Comparison of ENCODE assay signal across 8 cellular contexts in the genomic region with DNA sequence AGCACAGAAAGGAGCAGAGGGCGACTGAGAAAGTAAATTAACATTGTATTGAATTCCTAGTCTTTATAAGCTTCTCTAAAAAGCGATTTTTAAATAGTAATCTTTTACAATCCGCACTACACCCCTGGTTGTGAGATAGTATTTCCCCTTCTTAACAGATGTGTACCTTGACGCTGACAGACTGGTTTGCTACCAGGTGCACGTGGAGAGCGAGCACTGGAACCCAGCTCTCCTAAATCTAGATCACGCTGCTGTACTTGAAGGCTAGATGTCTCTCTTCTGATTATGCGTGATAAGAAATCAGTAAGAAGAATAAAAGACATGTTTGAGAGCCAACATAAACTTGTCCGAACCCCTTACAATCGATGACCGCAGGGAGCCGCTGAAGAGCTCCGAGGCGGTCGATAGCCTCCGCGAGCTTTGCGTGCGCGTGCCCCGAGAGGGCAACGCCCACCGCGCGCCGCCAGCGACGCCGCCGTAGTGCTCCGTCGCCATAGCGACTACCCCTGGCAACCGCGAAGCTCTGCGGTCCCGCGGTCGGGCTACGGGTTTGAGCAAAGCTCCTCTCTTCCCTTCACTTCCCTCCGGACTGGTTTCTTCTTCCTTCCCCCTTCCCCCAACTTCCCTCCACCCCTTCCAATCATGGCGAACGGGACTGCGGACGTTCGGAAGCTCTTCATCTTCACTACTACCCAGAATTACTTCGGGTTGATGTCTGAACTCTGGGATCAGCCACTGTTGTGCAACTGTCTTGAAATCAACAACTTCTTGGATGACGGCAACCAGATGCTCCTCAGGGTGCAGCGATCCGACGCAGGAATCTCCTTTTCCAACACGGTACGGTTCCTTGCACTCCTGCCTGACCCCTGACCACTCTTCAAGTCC. TPM values are rescaled to one million over a fixed set of nuclear protein-coding genes. Genes with fewer than 3 reads are reported as not detected.
DNase-seq lines count a peak whose midpoint lies in the region; ATAC-seq, FAIRE-seq and TF ChIP-seq lines count a peak whose summit lies in the region.

A gene with protein sequence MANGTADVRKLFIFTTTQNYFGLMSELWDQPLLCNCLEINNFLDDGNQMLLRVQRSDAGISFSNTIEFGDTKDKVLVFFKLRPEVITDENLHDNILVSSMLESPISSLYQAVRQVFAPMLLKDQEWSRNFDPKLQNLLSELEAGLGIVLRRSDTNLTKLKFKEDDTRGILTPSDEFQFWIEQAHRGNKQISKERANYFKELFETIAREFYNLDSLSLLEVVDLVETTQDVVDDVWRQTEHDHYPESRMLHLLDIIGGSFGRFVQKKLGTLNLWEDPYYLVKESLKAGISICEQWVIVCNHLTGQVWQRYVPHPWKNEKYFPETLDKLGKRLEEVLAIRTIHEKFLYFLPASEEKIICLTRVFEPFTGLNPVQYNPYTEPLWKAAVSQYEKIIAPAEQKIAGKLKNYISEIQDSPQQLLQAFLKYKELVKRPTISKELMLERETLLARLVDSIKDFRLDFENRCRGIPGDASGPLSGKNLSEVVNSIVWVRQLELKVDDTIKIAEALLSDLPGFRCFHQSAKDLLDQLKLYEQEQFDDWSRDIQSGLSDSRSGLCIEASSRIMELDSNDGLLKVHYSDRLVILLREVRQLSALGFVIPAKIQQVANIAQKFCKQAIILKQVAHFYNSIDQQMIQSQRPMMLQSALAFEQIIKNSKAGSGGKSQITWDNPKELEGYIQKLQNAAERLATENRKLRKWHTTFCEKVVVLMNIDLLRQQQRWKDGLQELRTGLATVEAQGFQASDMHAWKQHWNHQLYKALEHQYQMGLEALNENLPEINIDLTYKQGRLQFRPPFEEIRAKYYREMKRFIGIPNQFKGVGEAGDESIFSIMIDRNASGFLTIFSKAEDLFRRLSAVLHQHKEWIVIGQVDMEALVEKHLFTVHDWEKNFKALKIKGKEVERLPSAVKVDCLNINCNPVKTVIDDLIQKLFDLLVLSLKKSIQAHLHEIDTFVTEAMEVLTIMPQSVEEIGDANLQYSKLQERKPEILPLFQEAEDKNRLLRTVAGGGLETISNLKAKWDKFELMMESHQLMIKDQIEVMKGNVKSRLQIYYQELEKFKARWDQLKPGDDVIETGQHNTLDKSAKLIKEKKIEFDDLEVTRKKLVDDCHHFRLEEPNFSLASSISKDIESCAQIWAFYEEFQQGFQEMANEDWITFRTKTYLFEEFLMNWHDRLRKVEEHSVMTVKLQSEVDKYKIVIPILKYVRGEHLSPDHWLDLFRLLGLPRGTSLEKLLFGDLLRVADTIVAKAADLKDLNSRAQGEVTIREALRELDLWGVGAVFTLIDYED (N-terminal part only) (plus strand): TSS at position 494 of the 885 bp plus-strand sequence. CDS start 149 bp downstream, at position 643.

- H3K36me3 ChIP-seq in HepG2 (replicated peaks in 1 of 2; ENCODE audit: control insufficient read depth in 1 of 2, insufficient read depth in 2 of 2, low read length in 2 of 2): no peaks in the 10 kb centered on the region

- no TSS peak for BruUV-seq in HepG2 (replicated peaks; lab: Mats Ljungman, UMichigan)

- intact Hi-C loops in HepG2 (cut with micrococcal nuclease; ENCODE audit: unreplicated experiment): loop anchor here (1.0 to 5.0 kb wide), 2 partner anchors 17 to 493 kb away; a partner anchor contains a TSS

- DNase-seq in Ammon's horn (ENCODE audit: low spot score) (peak; percentile 93), NCI-H510A treated with DMSO at 0.1 percent for 48 hours (lab: John Stamatoyannopoulos, UW) (peak; percentile 94), dedifferentiated amniotic fluid mesenchymal stem cell (ENCODE audit: extremely low spot score) (peak; percentile 87), HepG2 (ENCODE audit: low spot score) (peak; percentile 67)
- DNase-seq in activated CD4-positive, alpha-beta T cell treated with anti-CD3 and anti-CD28 coated beads for 4 hours: peak; percentile 84 to 86
- DNase-seq in stimulated activated CD4-positive, alpha-beta T cell treated with anti-CD3 and anti-CD28 coated beads, Interleukin-2, amount 100 ng/mL, for 4 hours (ENCODE audit: low read depth): peak; percentile 84

- no peak within 1 kb of the TSS for H3K27ac ChIP-seq in HepG2 (ENCODE audit: extremely low read length, insufficient read depth, low read length)

- H2AFZ ChIP-seq in HepG2 (ENCODE audit: low read length): peak within 1 kb of the TSS; percentile 100

- FAIRE-seq in HepG2 (lab: Jason Lieb, UNC): peak; percentile 66

- no peak for TF ChIP-seq POLR2A in HepG2 (IDR thresholded peaks at IDR 0.05; ENCODE audit: insufficient read depth in 1 of 2, low read depth in 2 of 2, low read length in 2 of 2)

- WGBS in HepG2 (ENCODE audit: low lambda C conversion rate): 11% methylated on average over 27 of the region's 53 CpGs

- H3K9me3 ChIP-seq in HepG2 (ENCODE audit: low read length): no peaks in the 10 kb centered on the region

- ATAC-seq in GM19043 (IDR thresholded peaks at IDR 0.05; ENCODE audit: low read depth, unreplicated experiment): peak; percentile 99
- ATAC-seq in HG03378 (IDR thresholded peaks at IDR 0.05; ENCODE audit: unreplicated experiment): peak; percentile 96
- ATAC-seq in HepG2: peak; percentile 99

- H3K4me2 ChIP-seq in HepG2 (ENCODE audit: low read depth, low read length): peak within 1 kb of the TSS; percentile 98

- in situ Hi-C loops in HepG2 (cut with HindIII; ENCODE audit: extremely low pct_ligation_motif_present, low pct_unique_long_range_greater_than_20kb): no loop called here

- peak within 1 kb of the TSS; percentile 64 to 70 (median 67) for H3K4me3 ChIP-seq in HepG2 (replicated peaks in 1 of 3; ENCODE audit: insufficient read depth in 1 of 3, low read depth in 2 of 3, low read length in 3 of 3)

- POLR2A ChIA-PET in HepG2 (lab: Yijun Ruan, JAX): interaction anchor here (3.0 kb wide), 1 partner anchor 18 kb away, joined by 49 read pairs; a partner anchor contains a TSS

- H3K79me2 ChIP-seq in HepG2 (ENCODE audit: insufficient read depth, low read length): no peaks in the 10 kb centered on the region

- CTCF ChIA-PET in HepG2 (lab: Yijun Ruan, JAX; ENCODE audit: low intra/inter-chr PET ratio, low total read pairs): no interaction called here

- peaks cover 16% of the 10 kb centered on the region for H3K4me1 ChIP-seq in HepG2 (ENCODE audit: insufficient read depth, low read length)

- H3K9ac ChIP-seq in HepG2 (ENCODE audit: insufficient read depth, low read depth, low read length): peak within 1 kb of the TSS; percentile 48

- TF ChIP-seq CTCF in HepG2 (CRISPR knock-in tag; IDR thresholded peaks at IDR 0.05): peak; percentile 72

- no peaks in the 10 kb centered on the region for H4K20me1 ChIP-seq in HepG2 (ENCODE audit: insufficient read depth, low read length)

- no peak for TF ChIP-seq RAD21 in HepG2 (CRISPR knock-in tag; IDR thresholded peaks at IDR 0.05)

- no peaks in the 10 kb centered on the region; a peak in 2 of 5 replicates for H3K27me3 ChIP-seq in HepG2 (ENCODE audit: control insufficient read depth in 1 of 2, insufficient read depth in 2 of 2, low read length in 2 of 2)

- TF ChIP-seq EP300 in HepG2 (IDR thresholded peaks at IDR 0.05; ENCODE audit: low read depth in 2 of 2, low read length in 2 of 2) (peak in 1 of 2 experiments; percentile 12; a peak in 1 of 4 replicates), HepG2 (CRISPR knock-in tag; IDR thresholded peaks at IDR 0.05; ENCODE audit: borderline replicate concordance) (no peak)

TF ChIP-seq in HepG2, 621 proteins besides CTCF, POLR2A, EP300 and RAD21 (continues in another document):
- TF ChIP-seq MLLT10 (CRISPR knock-in tag; IDR thresholded peaks at IDR 0.05) (no peak), MEF2D (CRISPR knock-in tag; IDR thresholded peaks at IDR 0.05) (0 out of 2 replicates have a peak, but pooled peaks have one; percentile 25), TBP (CRISPR knock-in tag; IDR thresholded peaks at IDR 0.05) (no peak), MTF1 (CRISPR knock-in tag; IDR thresholded peaks at IDR 0.05) (no peak), ZNF570 (CRISPR knock-in tag; IDR thresholded peaks at IDR 0.05; ENCODE audit: borderline replicate concordance) (no peak), ZNF878 (CRISPR knock-in tag; IDR thresholded peaks at IDR 0.05) (no peak)

RNA-seq across cellular contexts. Expression of the gene that starts here (rescaled TPM):
- 0.66 and 1.2 TPM in 2 replicates for total RNA-seq in HepG2 (2016; rRNA removed; fragmentation: Illumina TruSeq; extraction: Trizol)
- total RNA-seq in HepG2 (2016; cell fraction: cytosol; rRNA removed; fragmentation: Illumina TruSeq; extraction: Trizol; ENCODE audit: low read depth): 0.26 and 0.91 TPM in 2 replicates
- total RNA-seq in HepG2 (2016; cell fraction: insoluble cytoplasmic fraction; rRNA removed; fragmentation: Illumina TruSeq; extraction: Trizol): 0.76 and 0.83 TPM in 2 replicates
- 0.40 and 0.41 TPM in 2 replicates for total RNA-seq in HepG2 (2016; cell fraction: membrane; rRNA removed; fragmentation: Illumina TruSeq; extraction: Trizol)
- 1.5 and 1.8 TPM in 2 replicates for total RNA-seq in HepG2 (2016; cell fraction: nucleus; rRNA removed; fragmentation: Illumina TruSeq; extraction: Trizol)
- 0.49 and 0.69 TPM in 2 replicates for polyA plus RNA-seq in HepG2 (2011; rRNA removed)
- 0.07 and 0.28 TPM in 2 replicates for polyA plus RNA-seq in HepG2 (2011; cell fraction: cytosol; rRNA removed)
- 0.80 and 1.0 TPM in 2 replicates for polyA plus RNA-seq in HepG2 (2011; cell fraction: nucleus; rRNA removed)
- polyA plus RNA-seq in HepG2 (2012): 0.32 and 0.62 TPM in 2 replicates
- 0.09 TPM in 1 of 2 replicates, not detected in the other for polyA plus RNA-seq in HepG2 (2016; cell fraction: cytosol; fragmentation: Illumina TruSeq; extraction: Trizol; ENCODE audit: low read depth)
- 0.58 and 0.74 TPM in 2 replicates for polyA plus RNA-seq in HepG2 (2016; cell fraction: insoluble cytoplasmic fraction; fragmentation: Illumina TruSeq; extraction: Trizol; ENCODE audit: low read depth)
- polyA plus RNA-seq in HepG2 (2016; cell fraction: membrane; fragmentation: Illumina TruSeq; extraction: Trizol; ENCODE audit: low read depth): 0.15 and 0.16 TPM in 2 replicates
- polyA plus RNA-seq in HepG2 (2016; cell fraction: nucleus; fragmentation: Illumina TruSeq; extraction: Trizol; ENCODE audit: insufficient read depth, low read depth): 0.94 and 0.96 TPM in 2 replicates
- 0.10 and 4.5 TPM in 2 replicates for polyA minus RNA-seq in HepG2 (2011; rRNA and poly(A)+ RNA removed; ENCODE audit: low replicate concordance)
- polyA minus RNA-seq in HepG2 (2011; cell fraction: cytosol; rRNA and poly(A)+ RNA removed): 0.20 and 0.35 TPM in 2 replicates
- polyA minus RNA-seq in HepG2 (2011; cell fraction: nucleus; rRNA and poly(A)+ RNA removed): 2.4 and 2.5 TPM in 2 replicates
